ENCODE assay signal across 18 cellular contexts in the genomic region with DNA sequence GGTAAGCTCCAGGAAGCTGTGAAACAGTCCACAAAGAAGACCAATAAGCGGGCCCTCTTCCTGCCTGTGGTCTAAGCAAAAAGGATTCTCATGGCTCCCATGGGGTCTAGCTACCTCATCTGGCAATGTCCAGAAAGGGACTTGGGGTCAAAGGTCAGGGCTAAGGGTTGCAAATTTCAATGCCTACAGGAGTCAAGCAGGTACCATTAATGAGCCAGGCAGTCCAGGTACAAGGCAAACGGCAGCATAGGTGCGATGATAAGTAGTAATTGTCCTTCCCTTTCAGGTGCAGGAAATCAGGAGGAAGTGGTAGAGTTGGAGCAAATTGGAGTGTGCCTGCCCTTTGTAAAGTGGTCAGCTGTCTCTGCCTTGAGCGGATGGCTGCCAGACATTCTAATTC. TPM values are rescaled to one million over a fixed set of nuclear protein-coding genes. Genes with fewer than 3 reads are reported as not detected.
A peak's percentile ranks its signal among the peaks of the same experiment; 100 is the strongest.
DNase-seq lines count a peak whose midpoint lies in the region; ATAC-seq, FAIRE-seq and TF ChIP-seq lines count a peak whose summit lies in the region.
"Had no signal": no experiment of that assay in that cellular context is flagged by ENCODE, and none has a peak within 500 bp of the region (broad histone marks: within the 10 kb centered on the region; RNA-seq: fewer than 3 reads in every experiment).

No MANE protein-coding gene starts in this region.

- H3K9me3 Mint-ChIP-seq in stimulated activated memory B cell treated with anti-CD40 and anti-IgM and Interleukin-4, amounts not matched to agents 10 μg/mL and 1 μg/mL and 100 μg/mL, for 72 hours, result no peaks in the 10 kb centered on the region
- no peaks in the 10 kb centered on the region for H3K9me3 Mint-ChIP-seq in type B pancreatic cell
- H3K9me3 Mint-ChIP-seq: CD8-positive, alpha-beta memory T cell; H9 had no signal

- intact Hi-C loops in GM12878 (cut with micrococcal nuclease; ENCODE audit: unreplicated experiment), result no loop called here
- intact Hi-C loops in gastrocnemius medialis (cut with DNase I; ENCODE audit: low total_unique reads), result no loop called here
- intact Hi-C loops in sciatic nerve (cut with DNase I), result no loop called here

- H3K4me1 ChIP-seq in BLaER1 treated with 17β-estradiol and CSF1 and Interleukin-3, amounts not matched to agents 10 nM and 100 nM, result peaks cover 19 to 28% (median 24%) of the 10 kb centered on the region in 10 experiments
- H3K4me1 ChIP-seq in MM.1S (ENCODE audit: low read length) (peaks cover 11% of the 10 kb centered on the region), GM12878 (ENCODE audit: control insufficient read depth, insufficient read depth, low read length) (peaks cover 5% of the 10 kb centered on the region), gastrocnemius medialis (no peaks in the 10 kb centered on the region)
- H3K4me1 ChIP-seq: Caco-2 had no signal

- no peak for DNase-seq in MM.1S
- DNase-seq in GM12878 (ENCODE audit: low read depth, low spot score), result no peak
- no peak for DNase-seq in GM12892 (ENCODE audit: insufficient read length)
- no peak for DNase-seq in type B pancreatic cell (ENCODE audit: extremely low spot score, unreplicated experiment)
- DNase-seq in gastrocnemius medialis, result no peak
- DNase-seq in sciatic nerve (ENCODE audit: low spot score), result no peak
- DNase-seq: ACHN; Caco-2; CD8-positive, alpha-beta memory T cell; DMS53; GOT3; H9 had no signal

- peak overlapping the region; percentile 7 for H3K4me3 Mint-ChIP-seq in stimulated activated memory B cell treated with anti-CD40 and anti-IgM and Interleukin-4, amounts not matched to agents 10 μg/mL and 1 μg/mL and 100 μg/mL, for 72 hours
- H3K4me3 Mint-ChIP-seq in type B pancreatic cell, result no peak overlapping the region
- H3K4me3 Mint-ChIP-seq: CD8-positive, alpha-beta memory T cell; H9 had no signal

- no peaks in the 10 kb centered on the region for H3K36me3 Mint-ChIP-seq in stimulated activated memory B cell treated with anti-CD40 and anti-IgM and Interleukin-4, amounts not matched to agents 10 μg/mL and 1 μg/mL and 100 μg/mL, for 72 hours
- no peaks in the 10 kb centered on the region for H3K36me3 Mint-ChIP-seq in type B pancreatic cell
- H3K36me3 Mint-ChIP-seq: CD8-positive, alpha-beta memory T cell had no signal

- H3K9me2 ChIP-seq in MM.1S (replicated peaks; ENCODE audit: insufficient read depth, low read length), result no peaks in the 10 kb centered on the region

- peak overlapping the region in 6 of 11 experiments; percentile 6 to 57 (median 16); a peak in 4 of 22 replicates for H3K9ac ChIP-seq in BLaER1 treated with 17β-estradiol and CSF1 and Interleukin-3, amounts not matched to agents 10 nM and 100 nM
- H3K9ac ChIP-seq in MM.1S (ENCODE audit: low read length), result no peak overlapping the region
- H3K9ac ChIP-seq in GM12878 (ENCODE audit: control insufficient read depth, insufficient read depth, low read length), result no peak overlapping the region

- in situ Hi-C loops in GM12878 (cut with MboI), result no loop called here
- in situ Hi-C loops in gastrocnemius medialis (cut with MboI; ENCODE audit: low sequenced_read_pairs in 4 of 4), result no loop called here

- H2AFZ ChIP-seq in MM.1S (ENCODE audit: low read length) (no peak overlapping the region), GM12878 (ENCODE audit: control insufficient read depth, low read depth, low read length) (no peak overlapping the region)

- H3K27ac Mint-ChIP-seq in stimulated activated memory B cell treated with anti-CD40 and anti-IgM and Interleukin-4, amounts not matched to agents 10 μg/mL and 1 μg/mL and 100 μg/mL, for 72 hours, result peak overlapping the region; percentile 6
- no peak overlapping the region for H3K27ac Mint-ChIP-seq in type B pancreatic cell
- H3K27ac Mint-ChIP-seq: CD8-positive, alpha-beta memory T cell; H9 had no signal

- TF ChIP-seq EP300 in GM12878 (IDR thresholded peaks at IDR 0.05; ENCODE audit: borderline replicate concordance in 1 of 2, control insufficient read depth in 1 of 2, low read depth in 2 of 2, low read length in 2 of 2), result no peak

- H3F3A ChIP-seq in MM.1S (ENCODE audit: insufficient read depth, low read length), result no peaks in the 10 kb centered on the region

- TF ChIP-seq POLR2A in GM12878 (IDR thresholded peaks at IDR 0.05; ENCODE audit: low read depth, low read length) (no peak), GM12892 (IDR thresholded peaks at IDR 0.05; ENCODE audit: low read depth, low read length) (no peak), gastrocnemius medialis (IDR thresholded peaks at IDR 0.05) (no peak)

- H3K27me3 Mint-ChIP-seq in stimulated activated memory B cell treated with anti-CD40 and anti-IgM and Interleukin-4, amounts not matched to agents 10 μg/mL and 1 μg/mL and 100 μg/mL, for 72 hours, result peaks cover 22% of the 10 kb centered on the region
- H3K27me3 Mint-ChIP-seq in type B pancreatic cell, result peaks cover 42% of the 10 kb centered on the region

- no peak for TF ChIP-seq RAD21 in GM12878 (IDR thresholded peaks at IDR 0.05; ENCODE audit: insufficient read depth, low read depth, low read length)

- peak overlapping the region in 9 of 11 experiments; percentile 34 to 81 (median 67); a peak in 19 of 22 replicates for H3K27ac ChIP-seq in BLaER1 treated with 17β-estradiol and CSF1 and Interleukin-3, amounts not matched to agents 10 nM and 100 nM
- H3K27ac ChIP-seq in MM.1S (ENCODE audit: low read length), result no peak overlapping the region
- H3K27ac ChIP-seq in GM12878 (ENCODE audit: control insufficient read depth, insufficient read depth), result no peak overlapping the region
- H3K27ac ChIP-seq in gastrocnemius medialis, result no peak overlapping the region

- TF ChIP-seq CTCF in MM.1S (IDR thresholded peaks at IDR 0.05; ENCODE audit: low read length) (no peak), GM12878 (IDR thresholded peaks at IDR 0.05 in 2 of 3, conservative IDR thresholded peaks at IDR 0.05 in 1 of 3; ENCODE audit: control insufficient read depth in 2 of 3, extremely low read depth in 1 of 3, insufficient read depth in 1 of 3, low read depth in 3 of 3, low read length in 3 of 3) (no peak), type B pancreatic cell (conservative IDR thresholded peaks at IDR 0.05) (no peak), gastrocnemius medialis (IDR thresholded peaks at IDR 0.05 in 4 of 5, conservative IDR thresholded peaks at IDR 0.05 in 1 of 5) (no peak)

- ATAC-seq in GM12878 (no peak), gastrocnemius medialis (no peak), sciatic nerve (no peak)
- ATAC-seq in stimulated activated memory B cell treated with anti-CD40 and anti-IgM and Interleukin-4, amounts not matched to agents 10 μg/mL and 1 μg/mL and 100 μg/mL, for 72 hours, result no peak

- BruUV-seq in GM12878 (replicated peaks; lab: Mats Ljungman, UMichigan), result no TSS peak

- POLR2A ChIA-PET in GM12878 (lab: Charles Lee), result no interaction called here

- peak overlapping the region; percentile 66 to 94 (median 79) for H3K4me2 ChIP-seq in BLaER1 treated with 17β-estradiol and CSF1 and Interleukin-3, amounts not matched to agents 10 nM and 100 nM
- H3K4me2 ChIP-seq in MM.1S (ENCODE audit: low read depth, low read length) (peak overlapping the region; percentile 16; the same call in 1 of the 2 replicates), GM12878 (ENCODE audit: control insufficient read depth, insufficient read depth) (peak overlapping the region; percentile 4; the same call in 1 of the 2 replicates)

- H3K4me3 ChIP-seq in BLaER1 treated with 17β-estradiol and CSF1 and Interleukin-3, amounts not matched to agents 10 nM and 100 nM, result peak overlapping the region in 3 of 10 experiments; percentile 3 to 17 (median 5); a peak in 1 of 20 replicates
- H3K4me3 ChIP-seq in MM.1S (ENCODE audit: low read length), result no peak overlapping the region
- no peak overlapping the region for H3K4me3 ChIP-seq in GM12878
- no peak overlapping the region for H3K4me3 ChIP-seq in gastrocnemius medialis

- H3K27me3 ChIP-seq in BLaER1 treated with 17β-estradiol and CSF1 and Interleukin-3, amounts not matched to agents 10 nM and 100 nM, result no peaks in the 10 kb centered on the region
- no peaks in the 10 kb centered on the region for H3K27me3 ChIP-seq in MM.1S (replicated peaks; ENCODE audit: insufficient read depth, low read length)
- H3K27me3 ChIP-seq in GM12878 (replicated peaks in 1 of 2; ENCODE audit: control insufficient read depth in 2 of 2, insufficient read depth in 2 of 2, low read length in 1 of 2), result no peaks in the 10 kb centered on the region
- no peaks in the 10 kb centered on the region for H3K27me3 ChIP-seq in gastrocnemius medialis

- H3K9me3 ChIP-seq in BLaER1 treated with 17β-estradiol and CSF1 and Interleukin-3, amounts not matched to agents 10 nM and 100 nM (replicated peaks in 1 of 11), result peaks cover 0 to 8% (median 0%) of the 10 kb centered on the region in 11 experiments; a peak in 2 of 22 replicates
- H3K9me3 ChIP-seq in MM.1S (replicated peaks; ENCODE audit: insufficient read depth, low read length), result no peaks in the 10 kb centered on the region
- H3K9me3 ChIP-seq in GM12878 (replicated peaks; ENCODE audit: control insufficient read depth, insufficient read depth, low read length), result no peaks in the 10 kb centered on the region; the same call in 2 of the 3 replicates
- H3K9me3 ChIP-seq in gastrocnemius medialis, result no peaks in the 10 kb centered on the region
- H3K9me3 ChIP-seq: Caco-2 had no signal

- 54% methylated on average over 4 of the region's 4 CpGs for WGBS in GM12878 (ENCODE audit: insufficient coverage, insufficient replicate concordance, low lambda C conversion rate, missing lambda C conversion rate)

- H3K36me3 ChIP-seq in BLaER1 treated with 17β-estradiol and CSF1 and Interleukin-3, amounts not matched to agents 10 nM and 100 nM, result no peaks in the 10 kb centered on the region
- H3K36me3 ChIP-seq in MM.1S (replicated peaks; ENCODE audit: insufficient read depth, low read length) (no peaks in the 10 kb centered on the region), GM12878 (ENCODE audit: control insufficient read depth in 2 of 2, insufficient read depth in 2 of 2, low read length in 1 of 2) (no peaks in the 10 kb centered on the region), gastrocnemius medialis (no peaks in the 10 kb centered on the region)

- FAIRE-seq in GM12878 (lab: Jason Lieb, UNC) (no peak), GM12892 (lab: Jason Lieb, UNC) (no peak)
- FAIRE-seq: GM19239 had no signal

- H4K20me1 ChIP-seq in BLaER1 treated with 17β-estradiol and CSF1 and Interleukin-3, amounts not matched to agents 10 nM and 100 nM, result no peaks in the 10 kb centered on the region
- H4K20me1 ChIP-seq in MM.1S (ENCODE audit: insufficient read depth, low read length), result no peaks in the 10 kb centered on the region
- no peaks in the 10 kb centered on the region for H4K20me1 ChIP-seq in GM12878 (ENCODE audit: control insufficient read depth, insufficient read depth)

- peaks cover 17% of the 10 kb centered on the region for H3K4me1 Mint-ChIP-seq in stimulated activated memory B cell treated with anti-CD40 and anti-IgM and Interleukin-4, amounts not matched to agents 10 μg/mL and 1 μg/mL and 100 μg/mL, for 72 hours
- H3K4me1 Mint-ChIP-seq in type B pancreatic cell (ENCODE audit: unreplicated experiment), result no peaks in the 10 kb centered on the region
- H3K4me1 Mint-ChIP-seq: CD8-positive, alpha-beta memory T cell; H9 had no signal

- H3K79me2 ChIP-seq in MM.1S (ENCODE audit: low read length) (no peaks in the 10 kb centered on the region), GM12878 (ENCODE audit: control insufficient read depth, insufficient read depth, low read length) (no peaks in the 10 kb centered on the region)

- CTCF ChIA-PET in GM12878 (lab: Yijun Ruan, JAX), result interaction anchor here (0.7 to 1.8 kb wide), 5 partner anchors 10 to 753 kb away, joined by 3 to 8 read pairs (median 3); no protein-coding TSS in a partner anchor

- SMC1A ChIA-PET in GM12878 (lab: Charles Lee; ENCODE audit: uncharacterized antibody, unreplicated experiment), result interaction anchor here (0.6 to 1.5 kb wide), 4 partner anchors 9 to 972 kb away, joined by 3 to 4 read pairs (median 4); no protein-coding TSS in a partner anchor

- RAD21 ChIA-PET in GM12878 (lab: Charles Lee; ENCODE audit: unreplicated experiment), result interaction anchor here (1.2 to 1.8 kb wide), 2 partner anchors 18 to 352 kb away, joined by 4 to 5 read pairs; no protein-coding TSS in a partner anchor

RNA-seq across cellular contexts. Expression of gene LACRT, which starts 6.4 kb away (rescaled TPM):
- not detected in 2 replicates for total RNA-seq in GM12878 (2013; cell fraction: nucleolus; rRNA removed)
- not detected in 2 replicates for total RNA-seq in GM12878 (2014; rRNA removed)
- not detected in 2 replicates for total RNA-seq in GM12878 (2014; rRNA removed; fragmentation: Illumina TruSeq; extraction: Trizol)
- total RNA-seq in GM12878 (2021), result not detected in 2 replicates
- not detected for polyA plus RNA-seq in GM12878 (2011; ENCODE audit: low read depth)
- polyA plus RNA-seq in GM12878 (2011; rRNA removed), result not detected in 2 replicates
- polyA plus RNA-seq in GM12878 (2011; cell fraction: cytosol; rRNA removed), result not detected in 2 replicates
- not detected in 2 replicates for polyA plus RNA-seq in GM12878 (2011; cell fraction: nucleus; rRNA removed)
- not detected in 2 replicates for polyA plus RNA-seq in GM12878 (2012)
- polyA plus RNA-seq in GM12878 (2014; fragmentation: Illumina TruSeq; extraction: Trizol), result not detected in 2 replicates
- polyA plus RNA-seq in GM12878 (2014; fragmentation: Nextera tagmentation; extraction: Ambion mirVana), result not detected
- polyA plus RNA-seq in GM12878 (2014; rRNA removed), result not detected in 2 replicates
- polyA plus RNA-seq in GM12878 (2016; fragmentation: Nextera tagmentation; extraction: Ambion mirVana), result not detected
- polyA minus RNA-seq in GM12878 (2011; rRNA and poly(A)+ RNA removed), result not detected in 2 replicates
- not detected in 2 replicates for polyA minus RNA-seq in GM12878 (2011; cell fraction: cytosol; rRNA and poly(A)+ RNA removed)
- not detected in 2 replicates for polyA minus RNA-seq in GM12878 (2011; cell fraction: nucleus; rRNA and poly(A)+ RNA removed)
- not detected for polyA plus RNA-seq in GM12892 (2012; ENCODE audit: missing spikeins)
- total RNA-seq in type B pancreatic cell (ENCODE audit: low replicate concordance), result not detected in 2 replicates
- not detected for total RNA-seq in gastrocnemius medialis
- total RNA-seq in sciatic nerve, result not detected
- total RNA-seq: A172; Caco-2; CD8-positive, alpha-beta memory T cell; Daoy; H9; HT1080 had no signal
- polyA plus RNA-seq: CD8-positive, alpha-beta memory T cell had no signal

RNA-seq across cellular contexts. Expression of gene DCD, which starts 7.1 kb away (rescaled TPM):
- not detected in 2 replicates for total RNA-seq in GM12878 (2013; cell fraction: nucleolus; rRNA removed)
- total RNA-seq in GM12878 (2014; rRNA removed), result not detected in 2 replicates
- total RNA-seq in GM12878 (2014; rRNA removed; fragmentation: Illumina TruSeq; extraction: Trizol), result not detected in 2 replicates
- total RNA-seq in GM12878 (2021), result not detected in 2 replicates
- polyA plus RNA-seq in GM12878 (2011; ENCODE audit: low read depth), result not detected
- not detected in 2 replicates for polyA plus RNA-seq in GM12878 (2011; rRNA removed)
- polyA plus RNA-seq in GM12878 (2011; cell fraction: cytosol; rRNA removed), result not detected in 2 replicates
- not detected in 2 replicates for polyA plus RNA-seq in GM12878 (2011; cell fraction: nucleus; rRNA removed)
- not detected in 2 replicates for polyA plus RNA-seq in GM12878 (2012)
- not detected in 2 replicates for polyA plus RNA-seq in GM12878 (2014; fragmentation: Illumina TruSeq; extraction: Trizol)
- polyA plus RNA-seq in GM12878 (2014; fragmentation: Nextera tagmentation; extraction: Ambion mirVana), result not detected
- polyA plus RNA-seq in GM12878 (2014; rRNA removed), result not detected in 2 replicates
- polyA plus RNA-seq in GM12878 (2016; fragmentation: Nextera tagmentation; extraction: Ambion mirVana), result not detected
- not detected in 2 replicates for polyA minus RNA-seq in GM12878 (2011; rRNA and poly(A)+ RNA removed)
- polyA minus RNA-seq in GM12878 (2011; cell fraction: cytosol; rRNA and poly(A)+ RNA removed), result not detected in 2 replicates
- polyA minus RNA-seq in GM12878 (2011; cell fraction: nucleus; rRNA and poly(A)+ RNA removed), result not detected in 2 replicates
- polyA plus RNA-seq in GM12892 (2012; ENCODE audit: missing spikeins), result not detected
- total RNA-seq in type B pancreatic cell (ENCODE audit: low replicate concordance), result not detected in 2 replicates
- not detected for total RNA-seq in gastrocnemius medialis
- total RNA-seq in sciatic nerve, result not detected
- total RNA-seq: A172; Caco-2; CD8-positive, alpha-beta memory T cell; Daoy; H9; HT1080 had no signal
- polyA plus RNA-seq: CD8-positive, alpha-beta memory T cell had no signal

RNA-seq across cellular contexts. Expression of gene PPP1R1A, which starts 52.6 kb away (rescaled TPM):
- not detected in 2 replicates for total RNA-seq in GM12878 (2013; cell fraction: nucleolus; rRNA removed)
- total RNA-seq in GM12878 (2014; rRNA removed) (not detected in 2 replicates), GM12878 (2014; rRNA removed; fragmentation: Illumina TruSeq; extraction: Trizol) (not detected in 2 replicates), GM12878 (2021) (not detected in 2 replicates), type B pancreatic cell (ENCODE audit: low replicate concordance) (24.9 and 43.3 TPM in 2 replicates), gastrocnemius medialis (100 to 1,000 TPM; 209 to 312 (median 235) TPM), sciatic nerve (21.4 TPM)
- polyA plus RNA-seq in GM12878 (2011; ENCODE audit: low read depth), result 0.16 TPM
- polyA plus RNA-seq in GM12878 (2011; rRNA removed) (not detected in 2 replicates), GM12878 (2014; fragmentation: Illumina TruSeq; extraction: Trizol) (0.25 TPM in 1 of 2 replicates, not detected in the other), GM12878 (2014; fragmentation: Nextera tagmentation; extraction: Ambion mirVana) (under 1 TPM in 1 of 2 experiments, not detected in 1; 0.03 TPM), GM12878 (2014; rRNA removed) (0.08 TPM in 1 of 2 replicates, not detected in the other), GM12878 (2016; fragmentation: Nextera tagmentation; extraction: Ambion mirVana) (under 1 TPM in 1 of 2 experiments, not detected in 1; 0.07 TPM)
- not detected in 2 replicates for polyA plus RNA-seq in GM12878 (2011; cell fraction: cytosol; rRNA removed)
- polyA plus RNA-seq in GM12878 (2011; cell fraction: nucleus; rRNA removed), result not detected in 2 replicates
- polyA plus RNA-seq in GM12878 (2012), result 0.13 and 0.28 TPM in 2 replicates
- polyA minus RNA-seq in GM12878 (2011; rRNA and poly(A)+ RNA removed), result not detected in 2 replicates
- polyA minus RNA-seq in GM12878 (2011; cell fraction: cytosol; rRNA and poly(A)+ RNA removed), result not detected in 2 replicates
- not detected in 2 replicates for polyA minus RNA-seq in GM12878 (2011; cell fraction: nucleus; rRNA and poly(A)+ RNA removed)
- 0.11 TPM for polyA plus RNA-seq in GM12892 (2012; ENCODE audit: missing spikeins)
- total RNA-seq: A172; CD8-positive, alpha-beta memory T cell; Daoy; HT1080 had no signal
- polyA plus RNA-seq: CD8-positive, alpha-beta memory T cell had no signal

Comparison
In these comparisons a context has a peak if more than half of its experiments do, and no peak if none do; other contexts are left out.
1. H3K27ac ChIP-seq: peak in BLaER1 treated with 17β-estradiol and CSF1 and Interleukin-3, amounts not matched to agents 10 nM and 100 nM (9 of 11); none in MM.1S (single experiment), GM12878 (single experiment) and gastrocnemius medialis (0 of 4).
2. H3K4me2 ChIP-seq: peak in every context shown above with its lines; median percentile 79 in BLaER1 treated with 17β-estradiol and CSF1 and Interleukin-3, amounts not matched to agents 10 nM and 100 nM; 16 in MM.1S; 4 in GM12878.
3. H3K9ac ChIP-seq: peak in BLaER1 treated with 17β-estradiol and CSF1 and Interleukin-3, amounts not matched to agents 10 nM and 100 nM (6 of 11); none in MM.1S (single experiment) and GM12878 (single experiment).
4. RNA of gene PPP1R1A, which starts 52.6 kb away (total RNA-seq): 209 to 312 TPM in gastrocnemius medialis, 24.9 to 43.3 TPM in type B pancreatic cell and 21.4 TPM in sciatic nerve (single experiment); not detected in GM12878; every median in the first group is over 10 times any median in the second.